12 cellular contexts compared by ENCODE assay signal in genomic region chr1:30715216-30715615, GRCh38. TPM values are rescaled to one million over a fixed set of nuclear protein-coding genes. Genes with fewer than 3 reads are reported as not detected.
A peak's percentile ranks its signal among the peaks of the same experiment; 100 is the strongest.
DNase-seq lines count a peak whose midpoint lies in the region; ATAC-seq, FAIRE-seq and TF ChIP-seq lines count a peak whose summit lies in the region.
"Had no signal": no experiment of that assay in that cellular context is flagged by ENCODE, and none has a peak within 500 bp of the region (broad histone marks: within the 10 kb centered on the region; RNA-seq: fewer than 3 reads in every experiment).

No MANE protein-coding gene starts in this region.

- no peak for FAIRE-seq in H54 (lab: Jason Lieb, UNC)

- no peaks in the 10 kb centered on the region for H3K79me2 ChIP-seq in smooth muscle cell (ENCODE audit: low read depth)

- H2AFZ ChIP-seq in smooth muscle cell (ENCODE audit: low read depth) = no peak overlapping the region

- H3K9ac ChIP-seq in colonic mucosa (ENCODE audit: low read depth in 2 of 2, low read length in 2 of 2) (no peak overlapping the region), smooth muscle cell (ENCODE audit: low read depth) (no peak overlapping the region)

- H3K36me3 ChIP-seq in colonic mucosa (no peaks in the 10 kb centered on the region), smooth muscle cell (ENCODE audit: low read depth) (no peaks in the 10 kb centered on the region)

- H3K4me3 ChIP-seq in colonic mucosa (no peak overlapping the region), smooth muscle cell (no peak overlapping the region), lower leg skin (ENCODE audit: low read depth, poor library complexity, severe bottlenecking) (no peak overlapping the region)

- intact Hi-C loops in colonic mucosa (cut with DNase I) = loop anchor here (5.0 kb wide), 1 partner anchor 197 kb away; no protein-coding TSS in a partner anchor
- intact Hi-C loops in lower leg skin (cut with DNase I; ENCODE audit: low total_unique reads) = no loop called here

- peak; percentile 53 to 62 for DNase-seq in activated T-cell treated with anti-CD3 and anti-CD28 coated beads, Interleukin-2, amount 50 U/mL, for 48 hours
- DNase-seq in activated T-cell treated with anti-CD3 and anti-CD28 coated beads, Interleukin-2, amount 50 U/mL, for 1 hour = no peak
- DNase-seq in colonic mucosa = peak; percentile 35
- DNase-seq in smooth muscle cell (lab: John Stamatoyannopoulos, UW; ENCODE audit: unreplicated experiment) = no peak
- no peak for DNase-seq in lower leg skin (ENCODE audit: low spot score in 2 of 2)
- DNase-seq in H54 (ENCODE audit: insufficient read length, low spot score) = no peak
- DNase-seq: activated gamma-delta T cell treated with Interleukin-2 at 50 U/mL for 16 hours, NCI-H187 treated with DMSO at 0.1 percent for 48 hours had no signal

- H3K27ac ChIP-seq in colonic mucosa = no peak overlapping the region
- H3K27ac ChIP-seq in smooth muscle cell (ENCODE audit: low read depth) = no peak overlapping the region

- H3K4me2 ChIP-seq in smooth muscle cell = no peak overlapping the region

- H4K20me1 ChIP-seq in smooth muscle cell (ENCODE audit: low read depth) = no peaks in the 10 kb centered on the region

- TF ChIP-seq CTCF in LNCAP (IDR thresholded peaks at IDR 0.05) = peak; percentile 47; the same call in 1 of the 2 replicates
- peak; percentile 16 for TF ChIP-seq CTCF in colonic mucosa (IDR thresholded peaks at IDR 0.05)
- peak; percentile 51 for TF ChIP-seq CTCF in smooth muscle cell (IDR thresholded peaks at IDR 0.05; ENCODE audit: borderline replicate concordance, insufficient read depth, poor library complexity, severe bottlenecking)
- no peak for TF ChIP-seq CTCF in lower leg skin (IDR thresholded peaks at IDR 0.05)

- H3F3A ChIP-seq in smooth muscle cell (ENCODE audit: low read depth) = no peaks in the 10 kb centered on the region

- 99% methylated on average over 2 of the region's 2 CpGs for WGBS in smooth muscle cell (ENCODE audit: low lambda C conversion rate)
- WGBS in lower leg skin, 2 donors = 74 to 75% methylated on average over 2 of the region's 2 CpGs

- H3K9me3 ChIP-seq in colonic mucosa = no peaks in the 10 kb centered on the region
- no peaks in the 10 kb centered on the region for H3K9me3 ChIP-seq in smooth muscle cell (replicated peaks; ENCODE audit: low read depth)

- TF ChIP-seq POLR2A in lower leg skin (IDR thresholded peaks at IDR 0.05) = no peak
- no peak for TF ChIP-seq POLR2A in H54 (IDR thresholded peaks at IDR 0.05; ENCODE audit: low read depth, low read length)

- H3K27me3 ChIP-seq in colonic mucosa (no peaks in the 10 kb centered on the region), smooth muscle cell (ENCODE audit: low read depth) (no peaks in the 10 kb centered on the region)

- ATAC-seq in HG02759 (IDR thresholded peaks at IDR 0.05; ENCODE audit: unreplicated experiment) = no peak
- ATAC-seq: esophagus mucosa had no signal

- peaks cover 5% of the 10 kb centered on the region for H3K4me1 ChIP-seq in colonic mucosa
- H3K4me1 ChIP-seq in smooth muscle cell (ENCODE audit: low read depth) = peaks cover 5% of the 10 kb centered on the region

RNA-seq across cellular contexts. Expression of gene MATN1, which starts 8.2 kb away (rescaled TPM):
- total RNA-seq in colonic mucosa (not detected), smooth muscle cell (0.36 and 2.0 TPM in 2 replicates), lower leg skin (not detected)
- polyA plus RNA-seq in smooth muscle cell = 0.40 and 0.61 TPM in 2 replicates
- total RNA-seq: esophagus mucosa had no signal
- polyA plus RNA-seq: CD8-positive, alpha-beta memory T cell had no signal

RNA-seq across cellular contexts. Expression of gene LAPTM5, which starts 42.4 kb away (rescaled TPM):
- total RNA-seq in colonic mucosa (10 to 100 TPM; 15.8 to 41.0 TPM), smooth muscle cell (0.49 and 1.4 TPM in 2 replicates), lower leg skin (10 to 100 TPM in 3 of 4 donors, 1 to 10 TPM in 1; 8.7 to 21.5 (median 15.6) TPM)
- polyA plus RNA-seq in smooth muscle cell = 0.63 and 1.6 TPM in 2 replicates

Comparison
In these comparisons a context has a peak if more than half of its experiments do, and no peak if none do; other contexts are left out.
1. DNase-seq: peak in activated T-cell treated with anti-CD3 and anti-CD28 coated beads, Interleukin-2, amount 50 U/mL, for 48 hours (2 of 2) and colonic mucosa (single experiment); none in activated T-cell treated with anti-CD3 and anti-CD28 coated beads, Interleukin-2, amount 50 U/mL, for 1 hour (single experiment), smooth muscle cell (single experiment), lower leg skin (0 of 2) and H54 (single experiment).
2. CTCF ChIP-seq: peak in LNCAP (single experiment), colonic mucosa (single experiment) and smooth muscle cell (single experiment); none in lower leg skin (0 of 3).